Comparison of ENCODE assay signal across 10 cellular contexts in the genomic region with DNA sequence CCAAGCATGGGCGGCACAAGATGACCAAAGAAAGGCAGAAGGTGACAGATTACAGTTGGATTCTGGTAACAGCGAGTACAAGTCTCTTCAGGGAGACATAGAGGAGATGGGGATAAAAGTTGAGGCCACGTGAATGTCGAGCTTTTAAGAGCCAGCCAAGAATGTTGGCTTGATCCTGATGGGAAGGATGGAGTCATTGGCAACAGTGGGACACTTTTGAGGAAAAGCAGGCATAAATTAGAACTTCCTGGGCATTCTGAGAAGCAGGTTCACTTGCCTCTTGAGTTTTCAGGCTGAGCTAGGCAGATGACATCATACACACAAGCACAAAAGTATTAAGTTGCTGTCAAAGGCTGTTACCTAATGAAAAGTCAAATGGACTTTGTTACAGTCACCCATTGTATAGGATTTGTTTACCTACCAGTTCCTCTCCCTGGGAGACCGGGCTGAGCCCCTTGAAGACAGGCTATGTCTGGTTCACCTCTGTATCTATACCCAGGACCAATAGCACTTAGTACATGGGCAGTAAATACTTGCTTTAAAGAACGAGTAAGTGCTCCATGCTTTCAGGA. TPM values are rescaled to one million over a fixed set of nuclear protein-coding genes. Genes with fewer than 3 reads are reported as not detected.
DNase-seq lines count a peak whose midpoint lies in the region; ATAC-seq, FAIRE-seq and TF ChIP-seq lines count a peak whose summit lies in the region.
"Had no signal": no experiment of that assay in that cellular context is flagged by ENCODE, and none has a peak within 500 bp of the region (broad histone marks: within the 10 kb centered on the region; RNA-seq: fewer than 3 reads in every experiment).

No MANE protein-coding gene starts in this region.

- H3K9me3 ChIP-seq in esophagus muscularis mucosa = no peaks in the 10 kb centered on the region
- H3K9me3 ChIP-seq: spleen had no signal

- TF ChIP-seq EP300 in esophagus muscularis mucosa (IDR thresholded peaks at IDR 0.05) = no peak

- TF ChIP-seq CTCF in activated CD8-positive, alpha-beta T cell treated with anti-CD3 and anti-CD28 coated beads for 36 hours (IDR thresholded peaks at IDR 0.05) = no peak
- no peak for TF ChIP-seq CTCF in esophagus muscularis mucosa (IDR thresholded peaks at IDR 0.05)

- H3K4me1 ChIP-seq in esophagus muscularis mucosa = peaks cover 57 to 94% (median 89%) of the 10 kb centered on the region in 4 donors

- H3K27ac ChIP-seq in esophagus muscularis mucosa (replicated peaks in 1 of 4) = peak overlapping the region; percentile 79 to 83 (median 81)

- no peak for DNase-seq in activated CD8-positive, alpha-beta memory T cell treated with anti-CD3 and anti-CD28 coated beads, Interleukin-2, amount 10 ng/mL, durations not matched to agents 7 days and 5 days
- no peak for DNase-seq in activated CD8-positive, alpha-beta memory T cell treated with anti-CD3 and anti-CD28 coated beads for 24 hours
- no peak for DNase-seq in activated CD8-positive, alpha-beta T cell treated with anti-CD3 and anti-CD28 coated beads for 36 hours
- DNase-seq in esophagus muscularis mucosa (ENCODE audit: extremely low spot score) (no peak), HEK293T (ENCODE audit: extremely low spot score) (no peak), NCI-H524 treated with DMSO at 0.1 percent for 48 hours (lab: John Stamatoyannopoulos, UW) (no peak), HTR-8/SVneo (ENCODE audit: insufficient read length, low spot score) (no peak)
- no peak for DNase-seq in stimulated activated effector memory CD8-positive, alpha-beta T cell treated with anti-CD3 and anti-CD28 coated beads, Interleukin-12 subunit alpha, Interleukin-12 subunit beta, amount 100 ng/mL, for 72 hours (ENCODE audit: low spot score in 2 of 2)
- DNase-seq: NCI-H2171, spleen had no signal

- intact Hi-C loops in activated CD8-positive, alpha-beta T cell treated with anti-CD3 and anti-CD28 coated beads for 36 hours (cut with micrococcal nuclease) = no loop called here
- intact Hi-C loops in esophagus muscularis mucosa (cut with DNase I) = no loop called here

- H3K36me3 Mint-ChIP-seq in activated CD8-positive, alpha-beta memory T cell treated with anti-CD3 and anti-CD28 coated beads, Interleukin-2, amount 10 ng/mL, durations not matched to agents 7 days and 5 days = peaks cover 11% of the 10 kb centered on the region
- peaks cover 14% of the 10 kb centered on the region for H3K36me3 Mint-ChIP-seq in activated CD8-positive, alpha-beta T cell treated with anti-CD3 and anti-CD28 coated beads for 36 hours (ENCODE audit: low read depth)
- no peaks in the 10 kb centered on the region for H3K36me3 Mint-ChIP-seq in stimulated activated effector memory CD8-positive, alpha-beta T cell treated with anti-CD3 and anti-CD28 coated beads, Interleukin-12 subunit alpha, Interleukin-12 subunit beta, amount 100 ng/mL, for 72 hours

- no peak for ATAC-seq in activated CD8-positive, alpha-beta memory T cell treated with anti-CD3 and anti-CD28 coated beads, Interleukin-2, amount 10 ng/mL, durations not matched to agents 7 days and 5 days
- ATAC-seq in activated CD8-positive, alpha-beta T cell treated with anti-CD3 and anti-CD28 coated beads for 36 hours = no peak
- ATAC-seq in stimulated activated effector memory CD8-positive, alpha-beta T cell treated with anti-CD3 and anti-CD28 coated beads, Interleukin-12 subunit alpha, Interleukin-12 subunit beta, amount 100 ng/mL, for 72 hours = no peak

- CTCF ChIA-PET in activated CD8-positive, alpha-beta memory T cell treated with anti-CD3 and anti-CD28 coated beads, Interleukin-2, amount 10 ng/mL, durations not matched to agents 7 days and 5 days (lab: Charles Lee) = interaction anchor here (1.0 kb wide), 1 partner anchor 15 kb away, joined by 3 read pairs; no protein-coding TSS in a partner anchor
- CTCF ChIA-PET in activated CD8-positive, alpha-beta T cell treated with anti-CD3 and anti-CD28 coated beads for 36 hours (lab: Charles Lee) = interaction anchor here (0.9 kb wide), 1 partner anchor 25 kb away, joined by 3 read pairs; no protein-coding TSS in a partner anchor
- CTCF ChIA-PET in HEK293T (lab: Yijun Ruan, JAX) = no interaction called here

- no peaks in the 10 kb centered on the region for H3K36me3 ChIP-seq in esophagus muscularis mucosa

- no peaks in the 10 kb centered on the region for H3K9me3 Mint-ChIP-seq in activated CD8-positive, alpha-beta memory T cell treated with anti-CD3 and anti-CD28 coated beads, Interleukin-2, amount 10 ng/mL, durations not matched to agents 7 days and 5 days (ENCODE audit: low read depth)
- H3K9me3 Mint-ChIP-seq in activated CD8-positive, alpha-beta T cell treated with anti-CD3 and anti-CD28 coated beads for 36 hours = no peaks in the 10 kb centered on the region
- H3K9me3 Mint-ChIP-seq in stimulated activated effector memory CD8-positive, alpha-beta T cell treated with anti-CD3 and anti-CD28 coated beads, Interleukin-12 subunit alpha, Interleukin-12 subunit beta, amount 100 ng/mL, for 72 hours = no peaks in the 10 kb centered on the region

- H3K4me3 ChIP-seq in esophagus muscularis mucosa = no peak overlapping the region
- H3K4me3 ChIP-seq: spleen had no signal

- no peak for FAIRE-seq in HTR-8/SVneo (lab: Jason Lieb, UNC)

- peak overlapping the region; percentile 2 for H3K27ac Mint-ChIP-seq in activated CD8-positive, alpha-beta memory T cell treated with anti-CD3 and anti-CD28 coated beads, Interleukin-2, amount 10 ng/mL, durations not matched to agents 7 days and 5 days
- H3K27ac Mint-ChIP-seq in activated CD8-positive, alpha-beta T cell treated with anti-CD3 and anti-CD28 coated beads for 36 hours = peak overlapping the region; percentile 31
- H3K27ac Mint-ChIP-seq in stimulated activated effector memory CD8-positive, alpha-beta T cell treated with anti-CD3 and anti-CD28 coated beads, Interleukin-12 subunit alpha, Interleukin-12 subunit beta, amount 100 ng/mL, for 72 hours = peak overlapping the region; percentile 93

- no peaks in the 10 kb centered on the region for H3K27me3 ChIP-seq in esophagus muscularis mucosa
- H3K27me3 ChIP-seq: spleen had no signal

- H3K27me3 Mint-ChIP-seq in activated CD8-positive, alpha-beta memory T cell treated with anti-CD3 and anti-CD28 coated beads, Interleukin-2, amount 10 ng/mL, durations not matched to agents 7 days and 5 days = no peaks in the 10 kb centered on the region
- no peaks in the 10 kb centered on the region for H3K27me3 Mint-ChIP-seq in activated CD8-positive, alpha-beta T cell treated with anti-CD3 and anti-CD28 coated beads for 36 hours

- 57% methylated on average over 6 of the region's 6 CpGs for WGBS in esophagus muscularis mucosa

- H3K4me3 Mint-ChIP-seq in activated CD8-positive, alpha-beta memory T cell treated with anti-CD3 and anti-CD28 coated beads, Interleukin-2, amount 10 ng/mL, durations not matched to agents 7 days and 5 days = no peak overlapping the region
- H3K4me3 Mint-ChIP-seq in activated CD8-positive, alpha-beta T cell treated with anti-CD3 and anti-CD28 coated beads for 36 hours = no peak overlapping the region
- H3K4me3 Mint-ChIP-seq in stimulated activated effector memory CD8-positive, alpha-beta T cell treated with anti-CD3 and anti-CD28 coated beads, Interleukin-12 subunit alpha, Interleukin-12 subunit beta, amount 100 ng/mL, for 72 hours = no peak overlapping the region

- TF ChIP-seq POLR2A in esophagus muscularis mucosa (IDR thresholded peaks at IDR 0.05; ENCODE audit: low read depth) = no peak

- POLR2A ChIA-PET in activated CD8-positive, alpha-beta T cell treated with anti-CD3 and anti-CD28 coated beads for 36 hours (lab: Charles Lee) = interaction anchor here (0.6 to 1.4 kb wide), 5 partner anchors 39 to 379 kb away, joined by 3 to 4 read pairs (median 3); no protein-coding TSS in a partner anchor
- POLR2A ChIA-PET in HEK293T (lab: Yijun Ruan, JAX) = interaction anchor here (0.6 kb wide), 1 partner anchor 594 kb away, joined by 3 read pairs; no protein-coding TSS in a partner anchor

- H3K4me1 Mint-ChIP-seq in activated CD8-positive, alpha-beta memory T cell treated with anti-CD3 and anti-CD28 coated beads, Interleukin-2, amount 10 ng/mL, durations not matched to agents 7 days and 5 days = peaks cover 51% of the 10 kb centered on the region
- H3K4me1 Mint-ChIP-seq in activated CD8-positive, alpha-beta T cell treated with anti-CD3 and anti-CD28 coated beads for 36 hours (ENCODE audit: low read depth) = peaks cover 80% of the 10 kb centered on the region
- H3K4me1 Mint-ChIP-seq in stimulated activated effector memory CD8-positive, alpha-beta T cell treated with anti-CD3 and anti-CD28 coated beads, Interleukin-12 subunit alpha, Interleukin-12 subunit beta, amount 100 ng/mL, for 72 hours = peaks cover 68% of the 10 kb centered on the region

TF ChIP-seq in HEK293T, 16 proteins besides CTCF, POLR2A, EP300 and RAD21:
- no peak for TF ChIP-seq FOXM1 (IDR thresholded peaks at IDR 0.05; ENCODE audit: borderline replicate concordance)
- TF ChIP-seq FOXA1 (IDR thresholded peaks at IDR 0.05) = no peak
- no peak for TF ChIP-seq LEF1 (IDR thresholded peaks at IDR 0.05; ENCODE audit: borderline replicate concordance)
- TF ChIP-seq ELF4 (IDR thresholded peaks at IDR 0.05) = no peak
- no peak for TF ChIP-seq HDGF (IDR thresholded peaks at IDR 0.05; ENCODE audit: borderline replicate concordance)
- no peak for TF ChIP-seq FOXK2 (IDR thresholded peaks at IDR 0.05)
- no peak for TF ChIP-seq CTBP1 (IDR thresholded peaks at IDR 0.05; ENCODE audit: borderline replicate concordance)
- no peak for TF ChIP-seq ARNT (IDR thresholded peaks at IDR 0.05)
- no peak for TF ChIP-seq BHLHE40 (IDR thresholded peaks at IDR 0.05; ENCODE audit: borderline replicate concordance)
- TF ChIP-seq ZNF384 (IDR thresholded peaks at IDR 0.05) = no peak
- no peak for TF ChIP-seq TARDBP (IDR thresholded peaks at IDR 0.05)
- no peak for TF ChIP-seq PKNOX1 (IDR thresholded peaks at IDR 0.05)
- TF ChIP-seq SP1 (IDR thresholded peaks at IDR 0.05) = no peak
- no peak for TF ChIP-seq NFRKB (IDR thresholded peaks at IDR 0.05)
- TF ChIP-seq SUZ12 (IDR thresholded peaks at IDR 0.05) = no peak
- TF ChIP-seq L3MBTL2 (conservative IDR thresholded peaks at IDR 0.05) = no peak

RNA-seq across cellular contexts. Expression of gene TNRC6B, which starts 41.1 kb away (rescaled TPM):
- total RNA-seq in activated CD8-positive, alpha-beta memory T cell treated with anti-CD3 and anti-CD28 coated beads, Interleukin-2, amount 10 ng/mL, durations not matched to agents 7 days and 5 days = 10 to 100 TPM; 40.0 to 72.5 TPM
- total RNA-seq in activated CD8-positive, alpha-beta T cell treated with anti-CD3 and anti-CD28 coated beads for 36 hours = 10 to 100 TPM; 42.6 to 45.2 TPM
- 10 to 100 TPM; 34.5 to 57.0 (median 45.4) TPM for total RNA-seq in esophagus muscularis mucosa

Comparison
In these comparisons a context has a peak if more than half of its experiments do, and no peak if none do; other contexts are left out.
1. H3K27ac Mint-ChIP-seq: peak in every context shown above with its lines; median percentile 93 in stimulated activated effector memory CD8-positive, alpha-beta T cell treated with anti-CD3 and anti-CD28 coated beads, Interleukin-12 subunit alpha, Interleukin-12 subunit beta, amount 100 ng/mL, for 72 hours; 31 in activated CD8-positive, alpha-beta T cell treated with anti-CD3 and anti-CD28 coated beads for 36 hours; 2 in activated CD8-positive, alpha-beta memory T cell treated with anti-CD3 and anti-CD28 coated beads, Interleukin-2, amount 10 ng/mL, durations not matched to agents 7 days and 5 days.